11 cellular contexts compared by ENCODE assay signal in genomic region chr15:40239671-40240618, GRCh38. TPM values are rescaled to one million over a fixed set of nuclear protein-coding genes. Genes with fewer than 3 reads are reported as not detected.
DNase-seq lines count a peak whose midpoint lies in the region; ATAC-seq and TF ChIP-seq lines count a peak whose summit lies in the region.
"Had no signal": no experiment of that assay in that cellular context is flagged by ENCODE, and none has a peak within 500 bp of the region (broad histone marks: within the 10 kb centered on the region; RNA-seq: fewer than 3 reads in every experiment).

No MANE protein-coding gene starts in this region.

- peaks cover 69% of the 10 kb centered on the region for H3K4me1 ChIP-seq in mammary epithelial cell (ENCODE audit: insufficient read depth, low read length)
- H3K4me1 ChIP-seq in aorta (ENCODE audit: control insufficient read depth in 1 of 2, insufficient read depth in 2 of 2, low read length in 2 of 2): no peaks in the 10 kb centered on the region

- H3K79me2 ChIP-seq in mammary epithelial cell (ENCODE audit: insufficient read depth, low read length): peaks cover 34% of the 10 kb centered on the region

- intact Hi-C loops in left cardiac atrium (cut with DNase I): no loop called here
- intact Hi-C loops in Right ventricle myocardium superior (cut with DNase I): no loop called here
- intact Hi-C loops in mammary epithelial cell (cut with micrococcal nuclease): loop anchor here (1.0 to 2.0 kb wide), 3 partner anchors 23 to 34 kb away; no protein-coding TSS in a partner anchor
- intact Hi-C loops in aorta (cut with DNase I): loop anchor here in 1 of 2 donors (1.0 kb wide), 1 partner anchor 34 kb away; no protein-coding TSS in a partner anchor
- intact Hi-C loops in posterior vena cava (cut with DNase I): no loop called here

- H3K4me3 ChIP-seq in mammary epithelial cell (replicated peaks in 1 of 3; ENCODE audit: insufficient read depth in 1 of 3, low read depth in 2 of 3, low read length in 3 of 3) (peak overlapping the region; percentile 23 to 73 (median 61)), aorta (ENCODE audit: low read length in 2 of 2) (no peak overlapping the region)

- peak in 1 of 2 donors; percentile 5 for TF ChIP-seq CTCF in mammary epithelial cell (conservative IDR thresholded peaks at IDR 0.05 in 1 of 2, IDR thresholded peaks at IDR 0.05 in 1 of 2; ENCODE audit: extremely low read depth in 1 of 2, insufficient read depth in 1 of 2, low read depth in 1 of 2, low read length in 2 of 2)

- in situ Hi-C loops in mammary epithelial cell (cut with MboI; ENCODE audit: low sequenced_read_pairs in 2 of 2): no loop called here

- peak overlapping the region; percentile 99 for H3K4me2 ChIP-seq in mammary epithelial cell (ENCODE audit: insufficient read depth, low read depth, low read length)

- dilution Hi-C loops in mammary epithelial cell (cut with HindIII; ENCODE audit: low sequenced_read_pairs): loop anchor here (5.0 kb wide), 1 partner anchor 87 kb away; no protein-coding TSS in a partner anchor

- peak overlapping the region; percentile 87 for H3K27ac Mint-ChIP-seq in memory B cell

- no peaks in the 10 kb centered on the region for H3K9me3 Mint-ChIP-seq in memory B cell

- peaks cover 20% of the 10 kb centered on the region for H3K4me1 Mint-ChIP-seq in memory B cell

- H3K9ac ChIP-seq in mammary epithelial cell (ENCODE audit: insufficient read depth, low read length): peak overlapping the region; percentile 77

- BruUV-seq in mammary epithelial cell (replicated peaks; lab: Mats Ljungman, UMichigan): no TSS peak

- peaks cover 9% of the 10 kb centered on the region for H3K27me3 Mint-ChIP-seq in memory B cell

- CTCF ChIA-PET in mammary epithelial cell (lab: Charles Lee; ENCODE audit: low non-redundant PET): interaction anchor here (0.6 to 1.3 kb wide), 5 partner anchors 22 to 185 kb away, joined by 3 to 5 read pairs (median 3); no protein-coding TSS in a partner anchor

- DNase-seq in left cardiac atrium (no peak), Right ventricle myocardium superior (no peak), mammary epithelial cell (peak; percentile 80), memory B cell (ENCODE audit: low spot score in 2 of 2) (no peak), aorta (no peak), NCI-H446 treated with DMSO at 0.1 percent for 48 hours (lab: John Stamatoyannopoulos, UW) (no peak), ureter (ENCODE audit: low spot score) (no peak), posterior vena cava (ENCODE audit: low spot score) (no peak)
- DNase-seq: NCI-H1092 had no signal

- no peaks in the 10 kb centered on the region for H4K20me1 ChIP-seq in mammary epithelial cell (ENCODE audit: insufficient read depth, low read length)

- H3K9me3 ChIP-seq in mammary epithelial cell (replicated peaks; ENCODE audit: insufficient read depth, low read length) (no peaks in the 10 kb centered on the region), aorta (ENCODE audit: control insufficient read depth, low read length) (no peaks in the 10 kb centered on the region)

- WGBS in mammary epithelial cell (ENCODE audit: low coverage, missing lambda C conversion rate): 0% methylated on average over 13 of the region's 20 CpGs
- 75 to 80% methylated on average over 20 of the region's 20 CpGs for WGBS in aorta, 2 donors

- peak overlapping the region; percentile 76 for H3K4me3 Mint-ChIP-seq in memory B cell

- peak overlapping the region; percentile 84 for H2AFZ ChIP-seq in mammary epithelial cell (ENCODE audit: low read depth, low read length)

- ATAC-seq in left cardiac atrium (peak; percentile 5 to 18), Right ventricle myocardium superior (ENCODE audit: poor library complexity) (no peak), memory B cell (ENCODE audit: low read depth) (no peak), aorta (ENCODE audit: low FRiP score) (peak; percentile 37)

- H3K36me3 ChIP-seq in mammary epithelial cell (ENCODE audit: insufficient read depth, low read length): no peaks in the 10 kb centered on the region
- no peaks in the 10 kb centered on the region for H3K36me3 ChIP-seq in aorta (ENCODE audit: control insufficient read depth in 1 of 2, insufficient read depth in 2 of 2, low read length in 1 of 2)
- H3K36me3 ChIP-seq: cardiac muscle cell had no signal

- no peaks in the 10 kb centered on the region for H3K27me3 ChIP-seq in mammary epithelial cell (ENCODE audit: insufficient read depth, low read length)
- H3K27me3 ChIP-seq in aorta (ENCODE audit: control insufficient read depth in 1 of 2, insufficient read depth in 2 of 2, low read length in 1 of 2): no peaks in the 10 kb centered on the region
- H3K27me3 ChIP-seq: cardiac muscle cell had no signal

- H3K27ac ChIP-seq in mammary epithelial cell (ENCODE audit: insufficient read depth, low read depth, low read length): peak overlapping the region; percentile 75
- no peak overlapping the region for H3K27ac ChIP-seq in aorta (ENCODE audit: low read depth in 1 of 2, low read length in 2 of 2)
- H3K27ac ChIP-seq: cardiac muscle cell had no signal

- no peaks in the 10 kb centered on the region for H3K36me3 Mint-ChIP-seq in memory B cell

RNA-seq across cellular contexts. Expression of gene PAK6, which starts 1.1 kb away (rescaled TPM):
- total RNA-seq in left cardiac atrium (10 to 100 TPM in 1 of 2 donors, 1 to 10 TPM in 1; 6.8 to 10.1 TPM), Right ventricle myocardium superior (9.7 TPM), mammary epithelial cell (10 to 100 TPM; 13.7 to 33.8 TPM), aorta (under 1 TPM; 0.81 to 0.91 TPM), ureter (29.5 TPM), posterior vena cava (under 1 TPM; 0.37 to 0.38 TPM)
- polyA plus RNA-seq in mammary epithelial cell (24.6 TPM), aorta (not detected)
- polyA minus RNA-seq in mammary epithelial cell: 11.1 TPM
- polyA plus RNA-seq: BJ had no signal

RNA-seq across cellular contexts. Expression of gene ANKRD63, which starts 42.9 kb away (rescaled TPM):
- total RNA-seq in left cardiac atrium: under 1 TPM in 1 of 2 donors, not detected in 1; 0.65 TPM
- 0.65 TPM for total RNA-seq in Right ventricle myocardium superior
- total RNA-seq in mammary epithelial cell: not detected
- polyA plus RNA-seq in mammary epithelial cell: not detected
- not detected for polyA minus RNA-seq in mammary epithelial cell
- total RNA-seq in aorta: not detected
- not detected for polyA plus RNA-seq in aorta
- not detected for total RNA-seq in ureter
- not detected for total RNA-seq in posterior vena cava
- polyA plus RNA-seq: BJ had no signal

Comparison
In these comparisons a context has a peak if more than half of its experiments do, and no peak if none do; other contexts are left out.
1. ATAC-seq: peak in left cardiac atrium (2 of 2) and aorta (single experiment); none in Right ventricle myocardium superior (single experiment) and memory B cell (single experiment).
2. H3K4me3 ChIP-seq: peak in mammary epithelial cell (3 of 3); none in aorta (0 of 2).